In genomic region chr5:172004824-172005237, GRCh38 we compare ENCODE assay signal across 7 cellular contexts. TPM values are rescaled to one million over a fixed set of nuclear protein-coding genes. Genes with fewer than 3 reads are reported as not detected.
DNase-seq lines count a peak whose midpoint lies in the region; ATAC-seq and TF ChIP-seq lines count a peak whose summit lies in the region.

No MANE protein-coding gene starts in this region.

- DNase-seq in H7, result no peak
- peak; percentile 21 for DNase-seq in RPMI8226
- peak; percentile 50 to 51 for DNase-seq in dermis microvascular lymphatic vessel endothelial cell (ENCODE audit: low read depth in 2 of 2)
- DNase-seq in neural crest cell (ENCODE audit: low read depth, low spot score), result no peak
- no peak for DNase-seq in NK-92 treated with Interleukin-12 subunit alpha and Interleukin-12 subunit beta, amount 100 ng/mL, for 24 hours (lab: John Stamatoyannopoulos, UW)
- no peak for DNase-seq in NCI-H526 treated with DMSO at 0.1 percent for 48 hours (lab: John Stamatoyannopoulos, UW)

- H3K4me1 Mint-ChIP-seq in neural crest cell, result peaks cover 39% of the 10 kb centered on the region

- no peaks in the 10 kb centered on the region for H3K9me3 Mint-ChIP-seq in neural crest cell

- no peak overlapping the region for H3K27ac Mint-ChIP-seq in neural crest cell (ENCODE audit: unreplicated experiment)

- H3K36me3 Mint-ChIP-seq in neural crest cell (ENCODE audit: low read depth), result no peaks in the 10 kb centered on the region

- H3K36me3 ChIP-seq in H7 (replicated peaks; ENCODE audit: control insufficient read depth, insufficient read depth, low read length), result no peaks in the 10 kb centered on the region

- H3K27me3 Mint-ChIP-seq in neural crest cell (ENCODE audit: low read depth), result no peaks in the 10 kb centered on the region

- peak overlapping the region; percentile 96 for H3K4me3 Mint-ChIP-seq in neural crest cell

- no peak for ATAC-seq in GM21423 (IDR thresholded peaks at IDR 0.05; ENCODE audit: unreplicated experiment)

- TF ChIP-seq CTCF in neural crest cell (conservative IDR thresholded peaks at IDR 0.05), result no peak

- H3K27me3 ChIP-seq in H7 (ENCODE audit: control insufficient read depth, insufficient read depth, low read length), result no peaks in the 10 kb centered on the region

- peak overlapping the region; percentile 91 for H3K4me3 ChIP-seq in H7 (ENCODE audit: insufficient read depth, low read depth, low read length)

RNA-seq across cellular contexts. Expression of gene FBXW11, which starts 1.6 kb away (rescaled TPM):
- 53.7 and 67.2 TPM in 2 replicates for total RNA-seq in H7 (2014; rRNA removed; shearing (Covaris generic))
- total RNA-seq in dermis microvascular lymphatic vessel endothelial cell (58.0 and 64.9 TPM in 2 replicates), neural crest cell (64.1 and 66.6 TPM in 2 replicates)

Comparison
In these comparisons a context has a peak if more than half of its experiments do, and no peak if none do; other contexts are left out.
1. DNase-seq: peak in RPMI8226 (single experiment) and dermis microvascular lymphatic vessel endothelial cell (2 of 2); none in H7 (single experiment), neural crest cell (single experiment), NK-92 treated with Interleukin-12 subunit alpha and Interleukin-12 subunit beta, amount 100 ng/mL, for 24 hours (single experiment) and NCI-H526 treated with DMSO at 0.1 percent for 48 hours (single experiment).